Comparison of ENCODE assay signal across 12 cellular contexts in genomic region chr12:79409562-79409961, GRCh38.
DNase-seq lines count a peak whose midpoint lies in the region; ATAC-seq and TF ChIP-seq lines count a peak whose summit lies in the region.
"Had no signal": no experiment of that assay in that cellular context is flagged by ENCODE, and none has a peak within 500 bp of the region (broad histone marks: within the 10 kb centered on the region; RNA-seq: fewer than 3 reads in every experiment).

No MANE protein-coding gene starts in this region.

- H3K36me3 ChIP-seq in sigmoid colon: no peaks in the 10 kb centered on the region
- H3K36me3 ChIP-seq in right lobe of liver: no peaks in the 10 kb centered on the region
- no peaks in the 10 kb centered on the region for H3K36me3 ChIP-seq in Peyer's patch

- WGBS in sigmoid colon, 2 donors: 61 to 81% methylated on average over 2 of the region's 2 CpGs
- WGBS in right lobe of liver (ENCODE audit: insufficient coverage, low coverage, low lambda C conversion rate, missing lambda C conversion rate): 34% methylated on average over 2 of the region's 2 CpGs

- H3K4me3 Mint-ChIP-seq in WTC11: no peak overlapping the region

- intact Hi-C loops in sigmoid colon (cut with DNase I): loop anchor here (2.0 to 5.0 kb wide), 2 partner anchors 138 to 329 kb away; no protein-coding TSS in a partner anchor
- intact Hi-C loops in right lobe of liver (cut with DNase I): no loop called here

- H3K4me1 Mint-ChIP-seq in WTC11: peaks cover 32% of the 10 kb centered on the region

- H3K36me3 Mint-ChIP-seq in WTC11: no peaks in the 10 kb centered on the region

- H3K27ac Mint-ChIP-seq in WTC11: peak overlapping the region; percentile 88

- peaks cover 0 to 32% (median 26%) of the 10 kb centered on the region in 4 donors for H3K4me1 ChIP-seq in sigmoid colon
- H3K4me1 ChIP-seq in right lobe of liver: no peaks in the 10 kb centered on the region
- peaks cover 0 to 24% (median 0%) of the 10 kb centered on the region in 4 donors for H3K4me1 ChIP-seq in Peyer's patch

- H3K9me3 Mint-ChIP-seq in WTC11: no peaks in the 10 kb centered on the region

- ATAC-seq in WTC11 (no peak), right lobe of liver (no peak), HG02571 (IDR thresholded peaks at IDR 0.05; ENCODE audit: unreplicated experiment) (no peak)
- ATAC-seq: activated CD4-positive, CD25-positive, alpha-beta regulatory T cell treated with anti-CD3 and anti-CD28 coated beads, Interleukin-2, amount 50 U/mL, for 24 hours; Panc1 had no signal

- H3K27me3 Mint-ChIP-seq in WTC11 (ENCODE audit: low read depth): no peaks in the 10 kb centered on the region

- no peak for TF ChIP-seq POLR2A in sigmoid colon (IDR thresholded peaks at IDR 0.05)
- TF ChIP-seq POLR2A in right lobe of liver (IDR thresholded peaks at IDR 0.05): no peak
- TF ChIP-seq POLR2A in Peyer's patch (IDR thresholded peaks at IDR 0.05): no peak

- DNase-seq in G401 (ENCODE audit: low spot score) (peak; percentile 65), WTC11 (ENCODE audit: low spot score) (no peak), fibroblast of the aortic adventitia (ENCODE audit: low read depth) (peak; percentile 90), sigmoid colon (no peak), right lobe of liver (no peak), Peyer's patch (no peak), RWPE1 (ENCODE audit: low spot score) (no peak)
- DNase-seq: activated naive CD4-positive, alpha-beta T cell; stimulated activated CD4-positive, alpha-beta T cell treated with anti-CD3 and anti-CD28 coated beads, Interleukin-15, amount 100 ng/mL, for 24 hours had no signal

- in situ Hi-C loops in G401 (cut with HindIII; ENCODE audit: low sequenced_read_pairs): no loop called here

- no peak for TF ChIP-seq CTCF in WTC11 (IDR thresholded peaks at IDR 0.05)
- TF ChIP-seq CTCF in fibroblast of the aortic adventitia (IDR thresholded peaks at IDR 0.05; ENCODE audit: insufficient read depth, low read length): no peak
- no peak for TF ChIP-seq CTCF in sigmoid colon (IDR thresholded peaks at IDR 0.05)
- TF ChIP-seq CTCF in right lobe of liver (IDR thresholded peaks at IDR 0.05): no peak
- no peak for TF ChIP-seq CTCF in Peyer's patch (IDR thresholded peaks at IDR 0.05)
- no peak for TF ChIP-seq CTCF in RWPE1 (conservative IDR thresholded peaks at IDR 0.05; ENCODE audit: low read depth)

- H3K4me3 ChIP-seq in fibroblast of the aortic adventitia (ENCODE audit: low read depth, low read length) (no peak overlapping the region), sigmoid colon (peak overlapping the region in 1 of 4 donors; percentile 4), right lobe of liver (no peak overlapping the region), Peyer's patch (no peak overlapping the region)

- POLR2A ChIA-PET in WTC11 (lab: Charles Lee): no interaction called here
- POLR2A ChIA-PET in RWPE1 (lab: Yijun Ruan, JAX; ENCODE audit: low non-redundant PET): no interaction called here

- H3K9me3 ChIP-seq in sigmoid colon (no peaks in the 10 kb centered on the region), right lobe of liver (no peaks in the 10 kb centered on the region), Peyer's patch (no peaks in the 10 kb centered on the region)

- H3K27me3 ChIP-seq in sigmoid colon: no peaks in the 10 kb centered on the region
- no peaks in the 10 kb centered on the region for H3K27me3 ChIP-seq in right lobe of liver
- no peaks in the 10 kb centered on the region for H3K27me3 ChIP-seq in Peyer's patch

- H3K27ac ChIP-seq in sigmoid colon: peak overlapping the region; percentile 48 to 69 (median 57)
- H3K27ac ChIP-seq in right lobe of liver: no peak overlapping the region
- H3K27ac ChIP-seq in Peyer's patch: no peak overlapping the region
- no peak overlapping the region for H3K27ac ChIP-seq in RWPE1

- CTCF ChIA-PET in WTC11 (lab: Charles Lee) (no interaction called here), RWPE1 (lab: Yijun Ruan, JAX) (no interaction called here)

- no peak for TF ChIP-seq EP300 in sigmoid colon (IDR thresholded peaks at IDR 0.05)

TF ChIP-seq in WTC11, 78 proteins besides CTCF, POLR2A, EP300 and RAD21:
- no peak for TF ChIP-seq ZNF396 (CRISPR knock-in tag; IDR thresholded peaks at IDR 0.05; ENCODE audit: borderline replicate concordance)
- no peak for TF ChIP-seq ZNF532 (CRISPR knock-in tag; IDR thresholded peaks at IDR 0.05; ENCODE audit: borderline replicate concordance)

Comparison
In these comparisons a context has a peak if more than half of its experiments do, and no peak if none do; other contexts are left out.
1. DNase-seq: peak in G401 (single experiment) and fibroblast of the aortic adventitia (single experiment); none in WTC11 (single experiment), sigmoid colon (single experiment), right lobe of liver (0 of 3), Peyer's patch (0 of 3) and RWPE1 (single experiment).
2. H3K27ac ChIP-seq: peak in sigmoid colon (4 of 4); none in right lobe of liver (0 of 3), Peyer's patch (0 of 4) and RWPE1 (single experiment).